ENCODE assay signal across 9 cellular contexts in genomic region chrX:12949205-12949926, GRCh38. TPM values are rescaled to one million over a fixed set of nuclear protein-coding genes. Genes with fewer than 3 reads are reported as not detected.
DNase-seq lines count a peak whose midpoint lies in the region; ATAC-seq and TF ChIP-seq lines count a peak whose summit lies in the region.
"Had no signal": no experiment of that assay in that cellular context is flagged by ENCODE, and none has a peak within 500 bp of the region (broad histone marks: within the 10 kb centered on the region; RNA-seq: fewer than 3 reads in every experiment).

No MANE protein-coding gene starts in this region.

- ATAC-seq in HG02885 (IDR thresholded peaks at IDR 0.05; ENCODE audit: poor library complexity, unreplicated experiment) (peak; percentile 2), body of pancreas (no peak), GM18502 (IDR thresholded peaks at IDR 0.05; ENCODE audit: poor library complexity, unreplicated experiment) (no peak)

- no peaks in the 10 kb centered on the region for H3K27me3 ChIP-seq in body of pancreas

- TF ChIP-seq POLR2A in body of pancreas (IDR thresholded peaks at IDR 0.05), result no peak

- TF ChIP-seq CTCF in AG04449 (IDR thresholded peaks at IDR 0.05; ENCODE audit: insufficient read depth, low read length, missing control alignments) (no peak), body of pancreas (IDR thresholded peaks at IDR 0.05) (no peak)

- H3K4me1 ChIP-seq in body of pancreas, result peaks cover 25% of the 10 kb centered on the region

- POLR2A ChIA-PET in AG04449 (lab: Yijun Ruan, JAX), result interaction anchor here (0.6 to 2.9 kb wide), 3 partner anchors 26 to 538 kb away, joined by 3 to 21 read pairs (median 16); partner anchors contain the start of gene TMSB4X

- no peaks in the 10 kb centered on the region for H3K9me3 ChIP-seq in body of pancreas

- H3K27ac ChIP-seq in body of pancreas, result peak overlapping the region; percentile 10 to 75 (median 60)
- H3K27ac ChIP-seq: WERI-Rb-1 had no signal

- intact Hi-C loops in body of pancreas (cut with DNase I), result no loop called here

- H3K4me3 ChIP-seq in AG04449 (ENCODE audit: low read depth, low read length) (peak overlapping the region; percentile 23; the same call in 1 of the 2 replicates), body of pancreas (no peak overlapping the region)

- WGBS in body of pancreas, 2 donors, result 57 to 71% methylated on average over 4 to 5 of the region's 5 CpGs

- H3K36me3 ChIP-seq in body of pancreas (replicated peaks in 1 of 2; ENCODE audit: insufficient read depth in 1 of 2, low read depth in 2 of 2), result no peaks in the 10 kb centered on the region
- H3K36me3 ChIP-seq: WERI-Rb-1 had no signal

- DNase-seq in AG04449 (ENCODE audit: low read depth, low spot score) (peak; percentile 71), body of pancreas (no peak), myocyte (ENCODE audit: low read depth) (peak; percentile 40), NCI-H1092 (lab: John Stamatoyannopoulos, UW) (no peak), COLO668 (lab: John Stamatoyannopoulos, UW; ENCODE audit: unreplicated experiment) (no peak), NCI-H2107 treated with DMSO at 0.1 percent for 48 hours (lab: John Stamatoyannopoulos, UW; ENCODE audit: unreplicated experiment) (no peak)
- DNase-seq: WERI-Rb-1 had no signal

- CTCF ChIA-PET in AG04449 (lab: Yijun Ruan, JAX), result interaction anchor here (0.8 to 1.6 kb wide), 6 partner anchors 26 to 1080 kb away, joined by 3 to 5 read pairs (median 3); partner anchors contain the start of gene GEMIN8

RNA-seq across cellular contexts. Expression of gene TMSB4X, which starts 25.5 kb away (rescaled TPM):
- total RNA-seq in body of pancreas (1,000 to 10,000 TPM; 1,104 to 1,472 TPM), myocyte (2,306 and 4,478 TPM in 2 replicates)
- 5,381 TPM for polyA plus RNA-seq in myocyte (2012)

RNA-seq across cellular contexts. Expression of gene TLR8, which starts 42.9 kb away (rescaled TPM):
- under 1 TPM in 1 of 2 donors, not detected in 1; 0.26 TPM for total RNA-seq in body of pancreas
- not detected in 2 replicates for total RNA-seq in myocyte
- not detected for polyA plus RNA-seq in myocyte (2012)

Comparison
In these comparisons a context has a peak if more than half of its experiments do, and no peak if none do; other contexts are left out.
1. DNase-seq: peak in AG04449 (single experiment) and myocyte (single experiment); none in body of pancreas (0 of 4), NCI-H1092 (single experiment), COLO668 (single experiment) and NCI-H2107 treated with DMSO at 0.1 percent for 48 hours (single experiment).